In the genomic region with DNA sequence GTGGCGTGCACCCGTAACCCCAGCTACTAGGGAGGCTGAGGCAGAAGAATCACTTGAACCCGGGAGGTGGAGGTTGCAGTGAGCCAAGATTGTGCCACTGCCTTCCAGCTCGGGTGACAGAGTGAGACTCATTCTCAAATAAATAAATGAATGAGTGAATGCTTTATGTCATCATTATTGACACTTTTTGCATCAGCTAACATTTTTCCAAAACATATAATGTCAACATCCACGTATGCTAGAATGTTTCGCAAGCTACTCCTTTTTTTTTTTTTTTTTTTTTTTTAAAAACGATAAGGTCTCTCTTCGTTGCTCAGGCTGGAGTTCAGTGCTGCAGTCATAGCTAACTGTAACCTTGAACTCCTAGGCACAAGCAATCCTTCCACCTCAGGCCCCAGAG, we compare ENCODE assay signal across 21 cellular contexts.
DNase-seq lines count a peak whose midpoint lies in the region; ATAC-seq, FAIRE-seq and TF ChIP-seq lines count a peak whose summit lies in the region.
"Had no signal": no experiment of that assay in that cellular context is flagged by ENCODE, and none has a peak within 500 bp of the region (broad histone marks: within the 10 kb centered on the region; RNA-seq: fewer than 3 reads in every experiment).

No MANE protein-coding gene starts in this region.

- no peak for FAIRE-seq in HepG2 (lab: Jason Lieb, UNC)
- FAIRE-seq: D721Med had no signal

- H3K36me3 ChIP-seq in Panc1 (ENCODE audit: control insufficient read depth, insufficient read depth, low read length): peaks cover 37% of the 10 kb centered on the region
- peaks cover 5 to 45% of the 10 kb centered on the region in 2 experiments for H3K36me3 ChIP-seq in HepG2 (replicated peaks in 1 of 2; ENCODE audit: control insufficient read depth in 1 of 2, insufficient read depth in 2 of 2, low read length in 2 of 2)
- peaks cover 0 to 76% (median 2%) of the 10 kb centered on the region in 3 donors for H3K36me3 ChIP-seq in tibial nerve

- H3K27me3 ChIP-seq in Panc1 (ENCODE audit: control insufficient read depth, insufficient read depth, low read length) (no peaks in the 10 kb centered on the region), HepG2 (ENCODE audit: control insufficient read depth in 1 of 2, insufficient read depth in 2 of 2, low read length in 2 of 2) (no peaks in the 10 kb centered on the region; a peak in 1 of 5 replicates), tibial nerve (no peaks in the 10 kb centered on the region)
- H3K27me3 ChIP-seq: BE2C had no signal

- POLR2A ChIA-PET in Panc1 (lab: Charles Lee): interaction anchor here (0.6 kb wide), 1 partner anchor 25 kb away, joined by 4 read pairs; no protein-coding TSS in a partner anchor
- POLR2A ChIA-PET in HepG2 (lab: Yijun Ruan, JAX): interaction anchor here (0.9 kb wide), 2 partner anchors 72 to 430 kb away, joined by 3 to 4 read pairs; a partner anchor contains a TSS

- in situ Hi-C loops in Panc1 (cut with HindIII; ENCODE audit: low pct_unique_long_range_greater_than_20kb, low sequenced_read_pairs): no loop called here
- in situ Hi-C loops in HepG2 (cut with HindIII; ENCODE audit: extremely low pct_ligation_motif_present, low pct_unique_long_range_greater_than_20kb): no loop called here

- ATAC-seq in Panc1 (no peak), HepG2 (peak; percentile 85), GM18519 (IDR thresholded peaks at IDR 0.05; ENCODE audit: low FRiP score, unreplicated experiment) (no peak)

- no peak overlapping the region for H3K4me2 ChIP-seq in HepG2 (ENCODE audit: low read depth, low read length)

- H3K9ac ChIP-seq in HepG2 (ENCODE audit: insufficient read depth, low read depth, low read length): no peak overlapping the region

- H3K79me2 ChIP-seq in HepG2 (ENCODE audit: insufficient read depth, low read length): no peaks in the 10 kb centered on the region

- DNase-seq in Panc1 (ENCODE audit: low read depth, low spot score): peak; percentile 12
- no peak for DNase-seq in epithelial cell of prostate (ENCODE audit: low read depth, low spot score)
- peak; percentile 15 for DNase-seq in HepG2 (ENCODE audit: low spot score)
- no peak for DNase-seq in activated T-cell treated with anti-CD3 and anti-CD28 coated beads for 4 hours
- no peak for DNase-seq in tibial nerve (ENCODE audit: low spot score in 2 of 2)
- DNase-seq in dedifferentiated amniotic fluid mesenchymal stem cell (ENCODE audit: extremely low spot score): no peak
- DNase-seq: BE2C, DMS53, GDM1, H7, KBM-7, NCI-H1694, NCI-H2081, NCI-H2171 treated with DMSO at 0.1 percent for 48 hours, NCI-H446, NCI-H526 treated with DMSO at 0.1 percent for 48 hours, RPMI8226, SHP77 had no signal

- BruUV-seq in Panc1 (replicated peaks; lab: Mats Ljungman, UMichigan): no TSS peak
- BruUV-seq in HepG2 (replicated peaks; lab: Mats Ljungman, UMichigan): no TSS peak

- no peaks in the 10 kb centered on the region for H3K9me3 ChIP-seq in Panc1 (ENCODE audit: control insufficient read depth, insufficient read depth, low read depth, low read length)
- H3K9me3 ChIP-seq in HepG2 (ENCODE audit: low read length): no peaks in the 10 kb centered on the region
- H3K9me3 ChIP-seq in tibial nerve: no peaks in the 10 kb centered on the region
- H3K9me3 ChIP-seq: BE2C had no signal

- TF ChIP-seq POLR2A in HepG2 (IDR thresholded peaks at IDR 0.05; ENCODE audit: insufficient read depth in 1 of 2, low read depth in 2 of 2, low read length in 2 of 2) (no peak), tibial nerve (IDR thresholded peaks at IDR 0.05) (no peak)

- TF ChIP-seq CTCF in Panc1 (IDR thresholded peaks at IDR 0.05) (no peak), HepG2 (CRISPR knock-in tag; IDR thresholded peaks at IDR 0.05) (no peak), tibial nerve (IDR thresholded peaks at IDR 0.05) (no peak)

- H3K4me1 ChIP-seq in Panc1 (ENCODE audit: control insufficient read depth, insufficient read depth, low read length) (no peaks in the 10 kb centered on the region), HepG2 (ENCODE audit: insufficient read depth, low read length) (0 out of 2 replicates have a peak, but pooled peaks cover 4% of the 10 kb centered on the region), tibial nerve (no peaks in the 10 kb centered on the region)

- no peak overlapping the region for H2AFZ ChIP-seq in HepG2 (ENCODE audit: low read length)

- H3K27ac ChIP-seq in Panc1 (ENCODE audit: low read length) (no peak overlapping the region), epithelial cell of prostate (peak overlapping the region; percentile 15), HepG2 (ENCODE audit: extremely low read length, insufficient read depth, low read length) (no peak overlapping the region), tibial nerve (no peak overlapping the region)

- TF ChIP-seq EP300 in Ishikawa (IDR thresholded peaks at IDR 0.05; ENCODE audit: borderline replicate concordance): no peak
- peak in 1 of 2 experiments; percentile 26; a peak in 1 of 4 replicates for TF ChIP-seq EP300 in HepG2 (IDR thresholded peaks at IDR 0.05; ENCODE audit: low read depth in 2 of 2, low read length in 2 of 2)
- no peak for TF ChIP-seq EP300 in HepG2 (CRISPR knock-in tag; IDR thresholded peaks at IDR 0.05; ENCODE audit: borderline replicate concordance)
- no peak for TF ChIP-seq EP300 in tibial nerve (IDR thresholded peaks at IDR 0.05)

- no peak for TF ChIP-seq RAD21 in Ishikawa (IDR thresholded peaks at IDR 0.05; ENCODE audit: low read depth)
- TF ChIP-seq RAD21 in HepG2 (CRISPR knock-in tag; IDR thresholded peaks at IDR 0.05): no peak

- intact Hi-C loops in Panc1 (cut with micrococcal nuclease; ENCODE audit: unreplicated experiment): no loop called here
- intact Hi-C loops in HepG2 (cut with micrococcal nuclease; ENCODE audit: unreplicated experiment): no loop called here

- CTCF ChIA-PET in Panc1 (lab: Charles Lee): no interaction called here
- CTCF ChIA-PET in HepG2 (lab: Yijun Ruan, JAX; ENCODE audit: low intra/inter-chr PET ratio, low total read pairs): no interaction called here

- no peaks in the 10 kb centered on the region for H4K20me1 ChIP-seq in HepG2 (ENCODE audit: insufficient read depth, low read length)

- 75% methylated on average over 8 of the region's 8 CpGs for WGBS in HepG2 (ENCODE audit: low lambda C conversion rate)
- WGBS in tibial nerve, 2 donors: 86 to 89% methylated on average over 8 of the region's 8 CpGs

- H3K4me3 ChIP-seq in Panc1 (ENCODE audit: low read depth in 2 of 2, low read length in 2 of 2) (no peak overlapping the region), HepG2 (replicated peaks in 1 of 3; ENCODE audit: insufficient read depth in 1 of 3, low read depth in 2 of 3, low read length in 3 of 3) (no peak overlapping the region), tibial nerve (no peak overlapping the region)

TF ChIP-seq in Ishikawa, 13 proteins besides CTCF, POLR2A, EP300 and RAD21:
- TF ChIP-seq CEBPB (IDR thresholded peaks at IDR 0.05): 0 out of 2 replicates have a peak, but pooled peaks have one; percentile 19
- TF ChIP-seq, protein P1, sequence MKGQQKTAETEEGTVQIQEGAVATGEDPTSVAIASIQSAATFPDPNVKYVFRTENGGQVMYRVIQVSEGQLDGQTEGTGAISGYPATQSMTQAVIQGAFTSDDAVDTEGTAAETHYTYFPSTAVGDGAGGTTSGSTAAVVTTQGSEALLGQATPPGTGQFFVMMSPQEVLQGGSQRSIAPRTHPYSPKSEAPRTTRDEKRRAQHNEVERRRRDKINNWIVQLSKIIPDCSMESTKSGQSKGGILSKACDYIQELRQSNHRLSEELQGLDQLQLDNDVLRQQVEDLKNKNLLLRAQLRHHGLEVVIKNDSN (IDR thresholded peaks at IDR 0.05): no peak

TF ChIP-seq in HepG2, 621 proteins besides CTCF, POLR2A, EP300 and RAD21:
- TF ChIP-seq MAFK (conservative IDR thresholded peaks at IDR 0.05 in 1 of 2, IDR thresholded peaks at IDR 0.05 in 1 of 2; ENCODE audit: low read length in 2 of 2) (0 out of 4 replicates have a peak, but pooled peaks of 1 of the 2 experiments have one; percentile 13), CEBPB (IDR thresholded peaks at IDR 0.05; ENCODE audit: borderline replicate concordance, low read depth, low read length) (peak; percentile 82), FOSL2 (CRISPR knock-in tag; IDR thresholded peaks at IDR 0.05) (peak; percentile 24; the same call in 1 of the 2 replicates), SP4 (CRISPR knock-in tag; IDR thresholded peaks at IDR 0.05) (no peak), CEBPG (CRISPR knock-in tag; IDR thresholded peaks at IDR 0.05) (peak; percentile 43; the same call in 1 of the 2 replicates), FOXA3 (CRISPR knock-in tag; IDR thresholded peaks at IDR 0.05) (peak; percentile 67; the same call in 1 of the 2 replicates), MXI1 (IDR thresholded peaks at IDR 0.05; ENCODE audit: borderline replicate concordance, low read depth, low read length) (no peak), ZNF24 (IDR thresholded peaks at IDR 0.05) (peak; percentile 26; the same call in 1 of the 2 replicates)
- TF ChIP-seq, protein P2, sequence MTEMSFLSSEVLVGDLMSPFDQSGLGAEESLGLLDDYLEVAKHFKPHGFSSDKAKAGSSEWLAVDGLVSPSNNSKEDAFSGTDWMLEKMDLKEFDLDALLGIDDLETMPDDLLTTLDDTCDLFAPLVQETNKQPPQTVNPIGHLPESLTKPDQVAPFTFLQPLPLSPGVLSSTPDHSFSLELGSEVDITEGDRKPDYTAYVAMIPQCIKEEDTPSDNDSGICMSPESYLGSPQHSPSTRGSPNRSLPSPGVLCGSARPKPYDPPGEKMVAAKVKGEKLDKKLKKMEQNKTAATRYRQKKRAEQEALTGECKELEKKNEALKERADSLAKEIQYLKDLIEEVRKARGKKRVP (CRISPR knock-in tag; IDR thresholded peaks at IDR 0.05): peak in 1 of 2 experiments; percentile 96; a peak in 2 of 4 replicates

Comparison
In these comparisons a context has a peak if more than half of its experiments do, and no peak if none do; other contexts are left out.
1. DNase-seq: peak in Panc1 (single experiment) and HepG2 (single experiment); none in epithelial cell of prostate (single experiment), activated T-cell treated with anti-CD3 and anti-CD28 coated beads for 4 hours (single experiment), tibial nerve (0 of 2) and dedifferentiated amniotic fluid mesenchymal stem cell (single experiment).